Comparison of ENCODE assay signal across 10 cellular contexts in the genomic region with DNA sequence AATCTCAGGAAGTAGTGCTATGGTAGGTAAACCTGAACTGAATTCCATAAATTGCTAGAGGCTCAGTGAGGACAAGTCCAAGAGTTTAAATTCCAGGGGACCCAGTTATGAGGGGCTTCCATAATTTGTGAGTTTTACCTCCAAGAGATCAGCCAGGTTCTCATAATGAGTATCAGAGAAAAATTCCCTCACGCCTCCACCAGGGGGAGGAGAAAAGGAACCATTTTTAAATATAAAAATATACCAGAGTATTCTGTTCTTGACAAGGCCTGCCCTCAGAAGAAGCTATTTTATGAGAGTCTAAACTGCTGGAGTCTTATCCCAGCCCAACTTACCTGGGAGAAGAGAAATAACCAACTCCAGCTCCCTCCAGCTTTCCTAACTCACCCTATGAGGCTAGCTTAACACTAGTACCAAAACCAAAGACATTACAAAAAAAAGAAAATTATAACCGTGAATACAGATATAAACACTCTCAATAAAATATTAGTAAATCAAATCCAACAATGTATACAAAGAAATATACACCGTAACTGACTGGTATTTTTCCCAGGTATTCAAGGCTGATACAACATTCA.
DNase-seq lines count a peak whose midpoint lies in the region; ATAC-seq and TF ChIP-seq lines count a peak whose summit lies in the region.
"Had no signal": no experiment of that assay in that cellular context is flagged by ENCODE, and none has a peak within 500 bp of the region (broad histone marks: within the 10 kb centered on the region; RNA-seq: fewer than 3 reads in every experiment).

No MANE protein-coding gene starts in this region.

- no peak overlapping the region for H3K4me3 Mint-ChIP-seq in WTC11
- H3K4me3 Mint-ChIP-seq: activated naive CD8-positive, alpha-beta T cell treated with anti-CD3 and anti-CD28 coated beads, Interleukin-2, amount 50 U/mL, for 24 hours; immature natural killer cell had no signal

- no peak overlapping the region for H3K27ac Mint-ChIP-seq in WTC11
- H3K27ac Mint-ChIP-seq: activated naive CD8-positive, alpha-beta T cell treated with anti-CD3 and anti-CD28 coated beads, Interleukin-2, amount 50 U/mL, for 24 hours; immature natural killer cell had no signal

- no peaks in the 10 kb centered on the region for H3K36me3 Mint-ChIP-seq in WTC11
- H3K36me3 Mint-ChIP-seq: immature natural killer cell had no signal

- DNase-seq in GM10266 (ENCODE audit: extremely low spot score) = peak; percentile 6
- no peak for DNase-seq in WTC11 (ENCODE audit: low spot score)
- DNase-seq in lower lobe of right lung = no peak
- DNase-seq in activated effector memory CD4-positive, alpha-beta T cell treated with Interleukin-2 at 50 U/mL for 16 hours = no peak
- DNase-seq in NCI-H2196 (lab: John Stamatoyannopoulos, UW; ENCODE audit: unreplicated experiment) = no peak
- DNase-seq in NCI-H2171 treated with DMSO at 0.1 percent for 48 hours (lab: John Stamatoyannopoulos, UW) = no peak
- DNase-seq in NCI-H187 treated with DMSO at 0.1 percent for 48 hours (lab: John Stamatoyannopoulos, UW) = no peak
- DNase-seq: activated naive CD8-positive, alpha-beta T cell treated with anti-CD3 and anti-CD28 coated beads, Interleukin-2, amount 50 U/mL, for 24 hours; immature natural killer cell had no signal

- H3K9me3 Mint-ChIP-seq in WTC11 = peaks cover 18% of the 10 kb centered on the region

- no peak overlapping the region for H3K27ac ChIP-seq in lower lobe of right lung

- peak; percentile 21 for TF ChIP-seq CTCF in GM10266 (IDR thresholded peaks at IDR 0.05; ENCODE audit: control insufficient read depth, insufficient read depth, low read depth, missing control alignments)
- TF ChIP-seq CTCF in WTC11 (IDR thresholded peaks at IDR 0.05) = peak; percentile 70
- TF ChIP-seq CTCF in lower lobe of right lung (IDR thresholded peaks at IDR 0.05) = peak; percentile 15

- H3K27me3 Mint-ChIP-seq in WTC11 (ENCODE audit: low read depth) = no peaks in the 10 kb centered on the region
- H3K27me3 Mint-ChIP-seq: activated naive CD8-positive, alpha-beta T cell treated with anti-CD3 and anti-CD28 coated beads, Interleukin-2, amount 50 U/mL, for 24 hours had no signal

- intact Hi-C loops in lower lobe of right lung (cut with DNase I) = no loop called here

- no peaks in the 10 kb centered on the region for H3K27me3 ChIP-seq in lower lobe of right lung (ENCODE audit: low read depth)

- H3K9me3 ChIP-seq in lower lobe of right lung = no peaks in the 10 kb centered on the region

- ATAC-seq in HG02870 (IDR thresholded peaks at IDR 0.05; ENCODE audit: unreplicated experiment) (peak; percentile 62), WTC11 (peak; percentile 52; the same call in 1 of the 2 replicates), lower lobe of right lung (no peak)
- ATAC-seq: activated naive CD8-positive, alpha-beta T cell treated with anti-CD3 and anti-CD28 coated beads, Interleukin-2, amount 50 U/mL, for 24 hours had no signal

- H3K4me1 Mint-ChIP-seq in WTC11 = no peaks in the 10 kb centered on the region
- H3K4me1 Mint-ChIP-seq: activated naive CD8-positive, alpha-beta T cell treated with anti-CD3 and anti-CD28 coated beads, Interleukin-2, amount 50 U/mL, for 24 hours; immature natural killer cell had no signal

- H3K4me3 ChIP-seq in lower lobe of right lung = no peak overlapping the region

- no peaks in the 10 kb centered on the region for H3K4me1 ChIP-seq in lower lobe of right lung

- POLR2A ChIA-PET in WTC11 (lab: Charles Lee) = no interaction called here

- CTCF ChIA-PET in WTC11 (lab: Charles Lee) = interaction anchor here (0.8 to 2.0 kb wide), 5 partner anchors 12 to 1363 kb away, joined by 3 to 8 read pairs (median 5); a partner anchor contains a TSS

- H3K36me3 ChIP-seq in lower lobe of right lung = no peaks in the 10 kb centered on the region

TF ChIP-seq in WTC11, 78 proteins besides CTCF, POLR2A, EP300 and RAD21 (continues in another document):
- TF ChIP-seq, protein P1, sequence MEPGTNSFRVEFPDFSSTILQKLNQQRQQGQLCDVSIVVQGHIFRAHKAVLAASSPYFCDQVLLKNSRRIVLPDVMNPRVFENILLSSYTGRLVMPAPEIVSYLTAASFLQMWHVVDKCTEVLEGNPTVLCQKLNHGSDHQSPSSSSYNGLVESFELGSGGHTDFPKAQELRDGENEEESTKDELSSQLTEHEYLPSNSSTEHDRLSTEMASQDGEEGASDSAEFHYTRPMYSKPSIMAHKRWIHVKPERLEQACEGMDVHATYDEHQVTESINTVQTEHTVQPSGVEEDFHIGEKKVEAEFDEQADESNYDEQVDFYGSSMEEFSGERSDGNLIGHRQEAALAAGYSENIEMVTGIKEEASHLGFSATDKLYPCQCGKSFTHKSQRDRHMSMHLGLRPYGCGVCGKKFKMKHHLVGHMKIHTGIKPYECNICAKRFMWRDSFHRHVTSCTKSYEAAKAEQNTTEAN (CRISPR knock-in tag; IDR thresholded peaks at IDR 0.05) = no peak
- TF ChIP-seq EMX1 (CRISPR knock-in tag; IDR thresholded peaks at IDR 0.05) = no peak
- TF ChIP-seq, protein P2, sequence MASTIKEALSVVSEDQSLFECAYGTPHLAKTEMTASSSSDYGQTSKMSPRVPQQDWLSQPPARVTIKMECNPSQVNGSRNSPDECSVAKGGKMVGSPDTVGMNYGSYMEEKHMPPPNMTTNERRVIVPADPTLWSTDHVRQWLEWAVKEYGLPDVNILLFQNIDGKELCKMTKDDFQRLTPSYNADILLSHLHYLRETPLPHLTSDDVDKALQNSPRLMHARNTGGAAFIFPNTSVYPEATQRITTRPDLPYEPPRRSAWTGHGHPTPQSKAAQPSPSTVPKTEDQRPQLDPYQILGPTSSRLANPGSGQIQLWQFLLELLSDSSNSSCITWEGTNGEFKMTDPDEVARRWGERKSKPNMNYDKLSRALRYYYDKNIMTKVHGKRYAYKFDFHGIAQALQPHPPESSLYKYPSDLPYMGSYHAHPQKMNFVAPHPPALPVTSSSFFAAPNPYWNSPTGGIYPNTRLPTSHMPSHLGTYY (CRISPR knock-in tag; IDR thresholded peaks at IDR 0.05) = no peak
- TF ChIP-seq JUN (CRISPR knock-in tag; IDR thresholded peaks at IDR 0.05) = no peak
- TF ChIP-seq, protein P3, sequence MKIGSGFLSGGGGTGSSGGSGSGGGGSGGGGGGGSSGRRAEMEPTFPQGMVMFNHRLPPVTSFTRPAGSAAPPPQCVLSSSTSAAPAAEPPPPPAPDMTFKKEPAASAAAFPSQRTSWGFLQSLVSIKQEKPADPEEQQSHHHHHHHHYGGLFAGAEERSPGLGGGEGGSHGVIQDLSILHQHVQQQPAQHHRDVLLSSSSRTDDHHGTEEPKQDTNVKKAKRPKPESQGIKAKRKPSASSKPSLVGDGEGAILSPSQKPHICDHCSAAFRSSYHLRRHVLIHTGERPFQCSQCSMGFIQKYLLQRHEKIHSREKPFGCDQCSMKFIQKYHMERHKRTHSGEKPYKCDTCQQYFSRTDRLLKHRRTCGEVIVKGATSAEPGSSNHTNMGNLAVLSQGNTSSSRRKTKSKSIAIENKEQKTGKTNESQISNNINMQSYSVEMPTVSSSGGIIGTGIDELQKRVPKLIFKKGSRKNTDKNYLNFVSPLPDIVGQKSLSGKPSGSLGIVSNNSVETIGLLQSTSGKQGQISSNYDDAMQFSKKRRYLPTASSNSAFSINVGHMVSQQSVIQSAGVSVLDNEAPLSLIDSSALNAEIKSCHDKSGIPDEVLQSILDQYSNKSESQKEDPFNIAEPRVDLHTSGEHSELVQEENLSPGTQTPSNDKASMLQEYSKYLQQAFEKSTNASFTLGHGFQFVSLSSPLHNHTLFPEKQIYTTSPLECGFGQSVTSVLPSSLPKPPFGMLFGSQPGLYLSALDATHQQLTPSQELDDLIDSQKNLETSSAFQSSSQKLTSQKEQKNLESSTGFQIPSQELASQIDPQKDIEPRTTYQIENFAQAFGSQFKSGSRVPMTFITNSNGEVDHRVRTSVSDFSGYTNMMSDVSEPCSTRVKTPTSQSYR (CRISPR knock-in tag; IDR thresholded peaks at IDR 0.05) = no peak
- TF ChIP-seq, protein P4, sequence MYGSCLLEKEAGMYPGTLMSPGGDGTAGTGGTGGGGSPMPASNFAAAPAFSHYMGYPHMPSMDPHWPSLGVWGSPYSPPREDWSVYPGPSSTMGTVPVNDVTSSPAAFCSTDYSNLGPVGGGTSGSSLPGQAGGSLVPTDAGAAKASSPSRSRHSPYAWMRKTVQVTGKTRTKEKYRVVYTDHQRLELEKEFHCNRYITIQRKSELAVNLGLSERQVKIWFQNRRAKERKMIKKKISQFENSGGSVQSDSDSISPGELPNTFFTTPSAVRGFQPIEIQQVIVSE (CRISPR knock-in tag; IDR thresholded peaks at IDR 0.05; ENCODE audit: borderline replicate concordance) = no peak
- no peak for TF ChIP-seq MYBL2 (CRISPR knock-in tag; IDR thresholded peaks at IDR 0.05)
- TF ChIP-seq, protein P5, sequence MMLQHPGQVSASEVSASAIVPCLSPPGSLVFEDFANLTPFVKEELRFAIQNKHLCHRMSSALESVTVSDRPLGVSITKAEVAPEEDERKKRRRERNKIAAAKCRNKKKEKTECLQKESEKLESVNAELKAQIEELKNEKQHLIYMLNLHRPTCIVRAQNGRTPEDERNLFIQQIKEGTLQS (CRISPR knock-in tag; conservative IDR thresholded peaks at IDR 0.05) = no peak
- TF ChIP-seq, protein P6, sequence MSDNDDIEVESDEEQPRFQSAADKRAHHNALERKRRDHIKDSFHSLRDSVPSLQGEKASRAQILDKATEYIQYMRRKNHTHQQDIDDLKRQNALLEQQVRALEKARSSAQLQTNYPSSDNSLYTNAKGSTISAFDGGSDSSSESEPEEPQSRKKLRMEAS (CRISPR knock-in tag; IDR thresholded peaks at IDR 0.05) = no peak
- TF ChIP-seq, protein P7, sequence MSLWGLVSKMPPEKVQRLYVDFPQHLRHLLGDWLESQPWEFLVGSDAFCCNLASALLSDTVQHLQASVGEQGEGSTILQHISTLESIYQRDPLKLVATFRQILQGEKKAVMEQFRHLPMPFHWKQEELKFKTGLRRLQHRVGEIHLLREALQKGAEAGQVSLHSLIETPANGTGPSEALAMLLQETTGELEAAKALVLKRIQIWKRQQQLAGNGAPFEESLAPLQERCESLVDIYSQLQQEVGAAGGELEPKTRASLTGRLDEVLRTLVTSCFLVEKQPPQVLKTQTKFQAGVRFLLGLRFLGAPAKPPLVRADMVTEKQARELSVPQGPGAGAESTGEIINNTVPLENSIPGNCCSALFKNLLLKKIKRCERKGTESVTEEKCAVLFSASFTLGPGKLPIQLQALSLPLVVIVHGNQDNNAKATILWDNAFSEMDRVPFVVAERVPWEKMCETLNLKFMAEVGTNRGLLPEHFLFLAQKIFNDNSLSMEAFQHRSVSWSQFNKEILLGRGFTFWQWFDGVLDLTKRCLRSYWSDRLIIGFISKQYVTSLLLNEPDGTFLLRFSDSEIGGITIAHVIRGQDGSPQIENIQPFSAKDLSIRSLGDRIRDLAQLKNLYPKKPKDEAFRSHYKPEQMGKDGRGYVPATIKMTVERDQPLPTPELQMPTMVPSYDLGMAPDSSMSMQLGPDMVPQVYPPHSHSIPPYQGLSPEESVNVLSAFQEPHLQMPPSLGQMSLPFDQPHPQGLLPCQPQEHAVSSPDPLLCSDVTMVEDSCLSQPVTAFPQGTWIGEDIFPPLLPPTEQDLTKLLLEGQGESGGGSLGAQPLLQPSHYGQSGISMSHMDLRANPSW (CRISPR knock-in tag; conservative IDR thresholded peaks at IDR 0.05; ENCODE audit: low read depth) = no peak
- TF ChIP-seq MXD4 (CRISPR knock-in tag; IDR thresholded peaks at IDR 0.05; ENCODE audit: borderline replicate concordance) = no peak
- TF ChIP-seq ATF1 (CRISPR knock-in tag; IDR thresholded peaks at IDR 0.05) = no peak

Comparison
In these comparisons a context has a peak if more than half of its experiments do, and no peak if none do; other contexts are left out.
1. CTCF ChIP-seq: peak in every context shown above with its lines; median percentile 70 in WTC11; 21 in GM10266; 15 in lower lobe of right lung.
2. ATAC-seq: peak in HG02870 (single experiment) and WTC11 (single experiment); none in lower lobe of right lung (0 of 2).